In the genomic region with DNA sequence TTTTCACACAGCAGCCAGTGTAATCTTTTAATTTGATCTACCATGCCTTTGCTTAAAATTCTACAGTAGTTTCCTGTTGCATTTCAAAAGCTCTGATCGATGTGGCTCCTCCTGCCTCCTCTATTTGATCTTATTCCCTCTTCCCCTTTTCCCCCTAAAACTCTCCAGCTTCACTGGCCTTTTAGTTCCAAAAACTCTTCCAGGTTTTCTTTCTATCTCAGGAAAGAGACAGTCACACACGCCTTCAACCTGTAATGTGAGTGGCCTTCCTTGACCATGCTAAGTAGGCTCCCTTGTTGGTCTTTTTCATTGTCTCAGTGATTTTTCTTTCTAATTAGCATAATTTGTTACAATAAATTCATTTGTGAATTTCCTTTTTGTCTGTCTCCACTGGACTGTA, we compare ENCODE assay signal across 10 cellular contexts. TPM values are rescaled to one million over a fixed set of nuclear protein-coding genes. Genes with fewer than 3 reads are reported as not detected.
DNase-seq lines count a peak whose midpoint lies in the region; ATAC-seq, FAIRE-seq and TF ChIP-seq lines count a peak whose summit lies in the region.
"Had no signal": no experiment of that assay in that cellular context is flagged by ENCODE, and none has a peak within 500 bp of the region (broad histone marks: within the 10 kb centered on the region; RNA-seq: fewer than 3 reads in every experiment).

No MANE protein-coding gene starts in this region.

- H4K20me1 ChIP-seq in HepG2 (ENCODE audit: insufficient read depth, low read length) = no peaks in the 10 kb centered on the region

- no TSS peak for BruUV-seq in HepG2 (replicated peaks; lab: Mats Ljungman, UMichigan)

- intact Hi-C loops in HepG2 (cut with micrococcal nuclease; ENCODE audit: unreplicated experiment) = no loop called here
- intact Hi-C loops in right lobe of liver (cut with DNase I) = no loop called here
- intact Hi-C loops in aorta (cut with DNase I) = no loop called here

- ATAC-seq in HepG2 = no peak
- ATAC-seq in right lobe of liver = no peak
- no peak for ATAC-seq in activated naive CD8-positive, alpha-beta T cell treated with anti-CD3 and anti-CD28 coated beads, Interleukin-2, amount 10 ng/mL, durations not matched to agents 7 days and 5 days (ENCODE audit: low read depth)
- no peak for ATAC-seq in memory B cell (ENCODE audit: low read depth)
- no peak for ATAC-seq in aorta (ENCODE audit: low FRiP score)

- H3K9me3 ChIP-seq in HepG2 (ENCODE audit: low read length) = no peaks in the 10 kb centered on the region
- H3K9me3 ChIP-seq in right lobe of liver = no peaks in the 10 kb centered on the region
- no peaks in the 10 kb centered on the region for H3K9me3 ChIP-seq in aorta (ENCODE audit: control insufficient read depth, low read length)
- H3K9me3 ChIP-seq in small intestine (ENCODE audit: control insufficient read depth, low read depth) = no peaks in the 10 kb centered on the region

- TF ChIP-seq POLR2A in HepG2 (IDR thresholded peaks at IDR 0.05; ENCODE audit: insufficient read depth in 1 of 2, low read depth in 2 of 2, low read length in 2 of 2) (no peak), right lobe of liver (IDR thresholded peaks at IDR 0.05) (no peak)

- TF ChIP-seq CTCF in HepG2 (CRISPR knock-in tag; IDR thresholded peaks at IDR 0.05) = no peak
- no peak for TF ChIP-seq CTCF in right lobe of liver (IDR thresholded peaks at IDR 0.05)

- H3K4me1 Mint-ChIP-seq in activated naive CD8-positive, alpha-beta T cell treated with anti-CD3 and anti-CD28 coated beads, Interleukin-2, amount 10 ng/mL, durations not matched to agents 7 days and 5 days = peaks cover 12% of the 10 kb centered on the region
- H3K4me1 Mint-ChIP-seq in memory B cell = peaks cover 27% of the 10 kb centered on the region

- H3K9me3 Mint-ChIP-seq in activated naive CD8-positive, alpha-beta T cell treated with anti-CD3 and anti-CD28 coated beads, Interleukin-2, amount 10 ng/mL, durations not matched to agents 7 days and 5 days = no peaks in the 10 kb centered on the region
- H3K9me3 Mint-ChIP-seq in memory B cell = no peaks in the 10 kb centered on the region

- H3K4me3 ChIP-seq in HepG2 (replicated peaks in 1 of 3; ENCODE audit: insufficient read depth in 1 of 3, low read depth in 2 of 3, low read length in 3 of 3) (peak overlapping the region; percentile 72 to 86 (median 78); a peak in 5 of 6 replicates), right lobe of liver (peak overlapping the region in 1 of 3 donors; percentile 73), aorta (ENCODE audit: low read length in 2 of 2) (peak overlapping the region; percentile 67 to 81), small intestine (ENCODE audit: low read depth in 1 of 2, low read length in 2 of 2) (peak overlapping the region in 1 of 2 donors; percentile 78)

- H3K4me2 ChIP-seq in HepG2 (ENCODE audit: low read depth, low read length) = peak overlapping the region; percentile 84

- DNase-seq in HepG2 (ENCODE audit: low spot score) = no peak
- DNase-seq in right lobe of liver = no peak
- no peak for DNase-seq in activated naive CD8-positive, alpha-beta T cell treated with anti-CD3 and anti-CD28 coated beads, Interleukin-2, amount 10 ng/mL, durations not matched to agents 7 days and 5 days
- DNase-seq in memory B cell (ENCODE audit: low spot score in 2 of 2) = no peak
- no peak for DNase-seq in aorta
- no peak for DNase-seq in NCI-H1930 (lab: John Stamatoyannopoulos, UW)
- DNase-seq in foreskin melanocyte = no peak
- no peak for DNase-seq in small intestine
- DNase-seq: effector CD8-positive, alpha-beta T cell; NCI-H2227 treated with DMSO at 0.1 percent for 48 hours had no signal

- H3K27ac ChIP-seq in HepG2 (ENCODE audit: extremely low read length, insufficient read depth, low read length) (no peak overlapping the region), right lobe of liver (no peak overlapping the region), aorta (ENCODE audit: low read depth in 1 of 2, low read length in 2 of 2) (no peak overlapping the region), small intestine (ENCODE audit: low read depth in 1 of 2, low read length in 1 of 2) (no peak overlapping the region)

- peak overlapping the region; percentile 90 for H3K4me3 Mint-ChIP-seq in activated naive CD8-positive, alpha-beta T cell treated with anti-CD3 and anti-CD28 coated beads, Interleukin-2, amount 10 ng/mL, durations not matched to agents 7 days and 5 days
- peak overlapping the region; percentile 95 for H3K4me3 Mint-ChIP-seq in memory B cell

- H2AFZ ChIP-seq in HepG2 (ENCODE audit: low read length) = peak overlapping the region; percentile 86

- no peaks in the 10 kb centered on the region for H3K36me3 ChIP-seq in HepG2 (replicated peaks in 1 of 2; ENCODE audit: control insufficient read depth in 1 of 2, insufficient read depth in 2 of 2, low read length in 2 of 2)
- H3K36me3 ChIP-seq in right lobe of liver = no peaks in the 10 kb centered on the region
- no peaks in the 10 kb centered on the region for H3K36me3 ChIP-seq in aorta (ENCODE audit: control insufficient read depth in 1 of 2, insufficient read depth in 2 of 2, low read length in 1 of 2)
- H3K36me3 ChIP-seq in small intestine (ENCODE audit: control insufficient read depth in 2 of 2, insufficient read depth in 2 of 2, low read length in 2 of 2) = no peaks in the 10 kb centered on the region

- TF ChIP-seq EP300 in HepG2 (IDR thresholded peaks at IDR 0.05; ENCODE audit: low read depth in 2 of 2, low read length in 2 of 2) (no peak), HepG2 (CRISPR knock-in tag; IDR thresholded peaks at IDR 0.05; ENCODE audit: borderline replicate concordance) (no peak)

- H3K36me3 Mint-ChIP-seq in activated naive CD8-positive, alpha-beta T cell treated with anti-CD3 and anti-CD28 coated beads, Interleukin-2, amount 10 ng/mL, durations not matched to agents 7 days and 5 days = no peaks in the 10 kb centered on the region
- peaks cover 2% of the 10 kb centered on the region for H3K36me3 Mint-ChIP-seq in memory B cell

- H3K9ac ChIP-seq in HepG2 (ENCODE audit: insufficient read depth, low read depth, low read length) = peak overlapping the region; percentile 74; the same call in 1 of the 2 replicates

- in situ Hi-C loops in HepG2 (cut with HindIII; ENCODE audit: extremely low pct_ligation_motif_present, low pct_unique_long_range_greater_than_20kb) = no loop called here

- POLR2A ChIA-PET in HepG2 (lab: Yijun Ruan, JAX) = no interaction called here
- POLR2A ChIA-PET in activated naive CD8-positive, alpha-beta T cell treated with anti-CD3 and anti-CD28 coated beads, Interleukin-2, amount 10 ng/mL, durations not matched to agents 7 days and 5 days (lab: Charles Lee) = no interaction called here

- H3K27me3 ChIP-seq in HepG2 (ENCODE audit: control insufficient read depth in 1 of 2, insufficient read depth in 2 of 2, low read length in 2 of 2) = no peaks in the 10 kb centered on the region; a peak in 1 of 5 replicates
- no peaks in the 10 kb centered on the region for H3K27me3 ChIP-seq in right lobe of liver
- no peaks in the 10 kb centered on the region for H3K27me3 ChIP-seq in aorta (ENCODE audit: control insufficient read depth in 1 of 2, insufficient read depth in 2 of 2, low read length in 1 of 2)
- peaks cover 0 to 2% of the 10 kb centered on the region in 2 donors for H3K27me3 ChIP-seq in small intestine (ENCODE audit: control insufficient read depth in 2 of 2, insufficient read depth in 2 of 2, low read length in 2 of 2)

- no peak for TF ChIP-seq RAD21 in HepG2 (CRISPR knock-in tag; IDR thresholded peaks at IDR 0.05)

- peaks cover 44% of the 10 kb centered on the region for H3K27me3 Mint-ChIP-seq in activated naive CD8-positive, alpha-beta T cell treated with anti-CD3 and anti-CD28 coated beads, Interleukin-2, amount 10 ng/mL, durations not matched to agents 7 days and 5 days
- H3K27me3 Mint-ChIP-seq in memory B cell = no peaks in the 10 kb centered on the region

- CTCF ChIA-PET in HepG2 (lab: Yijun Ruan, JAX; ENCODE audit: low intra/inter-chr PET ratio, low total read pairs) = no interaction called here

- WGBS in HepG2 (ENCODE audit: low lambda C conversion rate) = 9% methylated on average over 2 of the region's 2 CpGs
- 32% methylated on average over 2 of the region's 2 CpGs for WGBS in right lobe of liver (ENCODE audit: insufficient coverage, low coverage, low lambda C conversion rate, missing lambda C conversion rate)
- 30 to 31% methylated on average over 2 of the region's 2 CpGs for WGBS in aorta, 2 donors
- 10 to 25% (median 12%) methylated on average over 2 of the region's 2 CpGs for WGBS in small intestine, 3 donors

- no peak overlapping the region for H3K27ac Mint-ChIP-seq in activated naive CD8-positive, alpha-beta T cell treated with anti-CD3 and anti-CD28 coated beads, Interleukin-2, amount 10 ng/mL, durations not matched to agents 7 days and 5 days
- H3K27ac Mint-ChIP-seq in memory B cell = peak overlapping the region; percentile 82

- H3K79me2 ChIP-seq in HepG2 (ENCODE audit: insufficient read depth, low read length) = no peaks in the 10 kb centered on the region

- no peak for FAIRE-seq in HepG2 (lab: Jason Lieb, UNC)
- no peak for FAIRE-seq in small intestine (lab: Jason Lieb, UNC)

- peaks cover 21% of the 10 kb centered on the region for H3K4me1 ChIP-seq in HepG2 (ENCODE audit: insufficient read depth, low read length)
- H3K4me1 ChIP-seq in right lobe of liver = peaks cover 0 to 6% (median 0%) of the 10 kb centered on the region in 4 donors
- no peaks in the 10 kb centered on the region for H3K4me1 ChIP-seq in aorta (ENCODE audit: control insufficient read depth in 1 of 2, insufficient read depth in 2 of 2, low read length in 2 of 2)
- H3K4me1 ChIP-seq in small intestine (ENCODE audit: control insufficient read depth in 2 of 2, insufficient read depth in 1 of 2, low read depth in 1 of 2, low read length in 1 of 2) = no peaks in the 10 kb centered on the region

RNA-seq across cellular contexts. Expression of a gene that starts 1.0 kb away (rescaled TPM):
- 6.9 and 7.2 TPM in 2 replicates for total RNA-seq in HepG2 (2016; rRNA removed; fragmentation: Illumina TruSeq; extraction: Trizol)
- 9.1 and 10.2 TPM in 2 replicates for total RNA-seq in HepG2 (2016; cell fraction: cytosol; rRNA removed; fragmentation: Illumina TruSeq; extraction: Trizol; ENCODE audit: low read depth)
- total RNA-seq in HepG2 (2016; cell fraction: insoluble cytoplasmic fraction; rRNA removed; fragmentation: Illumina TruSeq; extraction: Trizol) = 6.8 and 6.9 TPM in 2 replicates
- 4.8 and 5.3 TPM in 2 replicates for total RNA-seq in HepG2 (2016; cell fraction: membrane; rRNA removed; fragmentation: Illumina TruSeq; extraction: Trizol)
- total RNA-seq in HepG2 (2016; cell fraction: nucleus; rRNA removed; fragmentation: Illumina TruSeq; extraction: Trizol) = 13.3 and 15.8 TPM in 2 replicates
- 0.65 and 0.82 TPM in 2 replicates for polyA plus RNA-seq in HepG2 (2011; rRNA removed)
- polyA plus RNA-seq in HepG2 (2011; cell fraction: cytosol; rRNA removed) = 0.46 TPM in 2 replicates
- polyA plus RNA-seq in HepG2 (2011; cell fraction: nucleus; rRNA removed) = 1.4 and 1.6 TPM in 2 replicates
- polyA plus RNA-seq in HepG2 (2012) = 1.5 and 2.3 TPM in 2 replicates
- 0.65 and 0.96 TPM in 2 replicates for polyA plus RNA-seq in HepG2 (2016; cell fraction: cytosol; fragmentation: Illumina TruSeq; extraction: Trizol; ENCODE audit: low read depth)
- 8.6 and 9.1 TPM in 2 replicates for polyA plus RNA-seq in HepG2 (2016; cell fraction: insoluble cytoplasmic fraction; fragmentation: Illumina TruSeq; extraction: Trizol; ENCODE audit: low read depth)
- polyA plus RNA-seq in HepG2 (2016; cell fraction: membrane; fragmentation: Illumina TruSeq; extraction: Trizol; ENCODE audit: low read depth) = 1.9 and 2.3 TPM in 2 replicates
- 7.3 and 7.5 TPM in 2 replicates for polyA plus RNA-seq in HepG2 (2016; cell fraction: nucleus; fragmentation: Illumina TruSeq; extraction: Trizol; ENCODE audit: insufficient read depth, low read depth)
- polyA minus RNA-seq in HepG2 (2011; rRNA and poly(A)+ RNA removed; ENCODE audit: low replicate concordance) = 2.0 and 12.1 TPM in 2 replicates
- polyA minus RNA-seq in HepG2 (2011; cell fraction: cytosol; rRNA and poly(A)+ RNA removed) = 0.44 and 0.79 TPM in 2 replicates
- polyA minus RNA-seq in HepG2 (2011; cell fraction: nucleus; rRNA and poly(A)+ RNA removed) = 14.3 and 23.4 TPM in 2 replicates
- total RNA-seq in right lobe of liver = 1 to 10 TPM in 1 of 6 experiments, under 1 TPM in 5; 0.31 to 1.4 (median 0.65) TPM
- total RNA-seq in activated naive CD8-positive, alpha-beta T cell treated with anti-CD3 and anti-CD28 coated beads, Interleukin-2, amount 10 ng/mL, durations not matched to agents 7 days and 5 days = 1 to 10 TPM; 1.3 to 1.4 TPM
- total RNA-seq in aorta = 1 to 10 TPM; 3.9 to 5.7 TPM
- polyA plus RNA-seq in aorta = 1 to 10 TPM; 5.4 to 6.5 TPM
- polyA plus RNA-seq in small intestine = 1 to 10 TPM; 1.4 to 7.3 (median 6.7) TPM
